ENCODE assay signal across 9 cellular contexts in genomic region chr3:191244242-191244867, GRCh38. TPM values are rescaled to one million over a fixed set of nuclear protein-coding genes. Genes with fewer than 3 reads are reported as not detected.
DNase-seq lines count a peak whose midpoint lies in the region; ATAC-seq and TF ChIP-seq lines count a peak whose summit lies in the region.
"Had no signal": no experiment of that assay in that cellular context is flagged by ENCODE, and none has a peak within 500 bp of the region (broad histone marks: within the 10 kb centered on the region; RNA-seq: fewer than 3 reads in every experiment).

No MANE protein-coding gene starts in this region.

- DNase-seq in KG1 (lab: John Stamatoyannopoulos, UW) (peak; percentile 4), dermis blood vessel endothelial cell (peak; percentile 59), COLO668 (lab: John Stamatoyannopoulos, UW; ENCODE audit: unreplicated experiment) (no peak)
- no peak for DNase-seq in activated effector memory CD4-positive, alpha-beta T cell treated with Interleukin-2 at 50 U/mL for 16 hours
- DNase-seq in activated effector memory CD4-positive, alpha-beta T cell treated with anti-CD3 and anti-CD28 coated beads, Interleukin-2, amount 50 U/mL, for 16 hours = no peak
- DNase-seq: activated naive CD8-positive, alpha-beta T cell treated with anti-CD3 and anti-CD28 coated beads, Interleukin-2, amount 10 ng/mL, durations not matched to agents 7 days and 5 days had no signal

- peak; percentile 34 for TF ChIP-seq CTCF in 22Rv1 (IDR thresholded peaks at IDR 0.05)
- peak; percentile 18; the same call in 1 of the 2 replicates for TF ChIP-seq CTCF in GM12874 (IDR thresholded peaks at IDR 0.05; ENCODE audit: insufficient read depth, low read depth, low read length)

- ATAC-seq in HG02852 (IDR thresholded peaks at IDR 0.05; ENCODE audit: unreplicated experiment) = no peak

- H3K27ac ChIP-seq in 22Rv1 = no peak overlapping the region

RNA-seq across cellular contexts. Expression of gene OSTN, which starts 45.3 kb away (rescaled TPM):
- not detected in 2 replicates for total RNA-seq in dermis blood vessel endothelial cell
- total RNA-seq: activated naive CD8-positive, alpha-beta T cell treated with anti-CD3 and anti-CD28 coated beads, Interleukin-2, amount 10 ng/mL, durations not matched to agents 7 days and 5 days had no signal

Comparison
In these comparisons a context has a peak if more than half of its experiments do, and no peak if none do; other contexts are left out.
1. DNase-seq: peak in KG1 (single experiment) and dermis blood vessel endothelial cell (single experiment); none in activated effector memory CD4-positive, alpha-beta T cell treated with Interleukin-2 at 50 U/mL for 16 hours (single experiment), activated effector memory CD4-positive, alpha-beta T cell treated with anti-CD3 and anti-CD28 coated beads, Interleukin-2, amount 50 U/mL, for 16 hours (single experiment) and COLO668 (single experiment).